In the genomic region with DNA sequence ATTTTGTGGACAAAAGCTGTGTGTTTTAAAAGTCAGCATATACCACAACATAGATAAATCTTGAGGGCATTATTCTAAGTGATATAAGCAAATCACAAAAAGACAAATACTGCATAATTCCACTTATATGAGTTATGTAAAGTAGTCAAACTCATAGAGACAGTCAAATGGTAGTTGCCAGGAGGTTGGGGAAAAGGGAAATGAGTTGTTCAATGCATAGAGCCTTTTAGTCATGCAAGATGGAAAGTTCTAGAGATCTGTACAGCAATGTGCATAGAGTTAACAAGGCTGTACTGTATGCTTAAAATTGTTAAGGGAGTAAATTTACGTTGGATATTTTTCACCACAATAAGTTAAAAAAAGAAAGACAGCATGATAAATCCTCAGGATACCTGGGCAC, we compare ENCODE assay signal across 21 cellular contexts.
"Had no signal": no experiment of that assay in that cellular context is flagged by ENCODE, and none has a peak within 500 bp of the region (broad histone marks: within the 10 kb centered on the region; RNA-seq: fewer than 3 reads in every experiment).

No MANE protein-coding gene starts in this region.

- H3K4me3 ChIP-seq: SJSA1, SK-N-MC had no signal

- H3K9me3 ChIP-seq: SJSA1 had no signal

- H3K27ac ChIP-seq: SK-N-MC had no signal

- DNase-seq: IMR-90, Kasumi-1, KG1, MM.1S, NCI-H1092 treated with DMSO at 0.1 percent for 48 hours, NCI-H1436, NCI-H187, NCI-H2029, NCI-H2081 treated with DMSO at 0.1 percent for 48 hours, NCI-H2171, NCI-H226, NCI-H446, NCI-H510A, NCI-H524 treated with DMSO at 0.1 percent for 48 hours, NCI-H748 treated with DMSO at 0.1 percent for 48 hours, Right ventricle myocardium superior, RPMI8226, SIG-M5 had no signal

- H3K27me3 ChIP-seq: SJSA1 had no signal

- H3K36me3 ChIP-seq: SJSA1 had no signal

- ATAC-seq: HepG2 had no signal
